In genomic region chr17:7588553-7589203, GRCh38 we compare ENCODE assay signal across 1 cellular context.
A peak's percentile ranks its signal among the peaks of the same experiment; 100 is the strongest.
TF ChIP-seq lines count a peak whose summit lies in the region.

No MANE protein-coding gene starts in this region.

TF ChIP-seq in K562, 482 proteins besides CTCF, POLR2A, EP300 and RAD21:
- TF ChIP-seq POLR2G (IDR thresholded peaks at IDR 0.05; ENCODE audit: low read depth, low read length) (peak; percentile 22; the same call in 1 of the 2 replicates), SAFB2 (IDR thresholded peaks at IDR 0.05; ENCODE audit: borderline replicate concordance, low read depth, low read length, severe bottlenecking) (no peak), RBFOX2 (IDR thresholded peaks at IDR 0.05; ENCODE audit: low read depth, low read length) (peak; percentile 31; the same call in 1 of the 2 replicates)
